In genomic region chr2:158782616-158783015, GRCh38 we compare ENCODE assay signal across 2 cellular contexts.
TF ChIP-seq lines count a peak whose summit lies in the region.

No MANE protein-coding gene starts in this region.

TF ChIP-seq in K562, 482 proteins besides CTCF, POLR2A, EP300 and RAD21 (continued from another document and continues in another):
- no peak for TF ChIP-seq HIVEP1 (CRISPR knock-in tag; IDR thresholded peaks at IDR 0.05)
- TF ChIP-seq PATZ1 (CRISPR knock-in tag; IDR thresholded peaks at IDR 0.05; ENCODE audit: borderline replicate concordance), result no peak
- TF ChIP-seq NEUROD1 (IDR thresholded peaks at IDR 0.05; ENCODE audit: borderline replicate concordance, low read depth, low read length, partially characterized antibody), result no peak
- TF ChIP-seq ZFP1 (CRISPR knock-in tag; IDR thresholded peaks at IDR 0.05), result no peak
- no peak for TF ChIP-seq BHLHE40 (IDR thresholded peaks at IDR 0.05; ENCODE audit: low read length)
- TF ChIP-seq HDGF (IDR thresholded peaks at IDR 0.05), result no peak
- no peak for TF ChIP-seq SRSF1 (IDR thresholded peaks at IDR 0.05; ENCODE audit: low read depth, low read length)
- no peak for TF ChIP-seq NR2C2 (CRISPR knock-in tag; IDR thresholded peaks at IDR 0.05)
- TF ChIP-seq NR2C2 (tag; IDR thresholded peaks at IDR 0.05), result no peak
- TF ChIP-seq SMARCA4 (IDR thresholded peaks at IDR 0.05), result no peak
- TF ChIP-seq ZNF280B (CRISPR knock-in tag; IDR thresholded peaks at IDR 0.05), result no peak
- no peak for TF ChIP-seq ZNF324 (CRISPR knock-in tag; IDR thresholded peaks at IDR 0.05)
- no peak for TF ChIP-seq GTF2A2 (tag; IDR thresholded peaks at IDR 0.05)
- no peak for TF ChIP-seq ZNF41 (CRISPR knock-in tag; conservative IDR thresholded peaks at IDR 0.05)
- no peak for TF ChIP-seq ETV5 (CRISPR knock-in tag; IDR thresholded peaks at IDR 0.05; ENCODE audit: low read depth)
- TF ChIP-seq ZBTB5 (IDR thresholded peaks at IDR 0.05), result no peak

TF ChIP-seq in GM12891, 5 proteins besides CTCF, POLR2A, EP300 and RAD21 (continued from another document):
- no peak for TF ChIP-seq TAF1 (IDR thresholded peaks at IDR 0.05; ENCODE audit: low read depth, low read length)
- no peak for TF ChIP-seq POU2F2 (IDR thresholded peaks at IDR 0.05; ENCODE audit: low read depth, low read length)
- TF ChIP-seq POLR2AphosphoS5 (IDR thresholded peaks at IDR 0.05; ENCODE audit: low read depth, low read length), result no peak
TF ChIP-seq in GM12891: peak in this region for 0.
